In the genomic region with DNA sequence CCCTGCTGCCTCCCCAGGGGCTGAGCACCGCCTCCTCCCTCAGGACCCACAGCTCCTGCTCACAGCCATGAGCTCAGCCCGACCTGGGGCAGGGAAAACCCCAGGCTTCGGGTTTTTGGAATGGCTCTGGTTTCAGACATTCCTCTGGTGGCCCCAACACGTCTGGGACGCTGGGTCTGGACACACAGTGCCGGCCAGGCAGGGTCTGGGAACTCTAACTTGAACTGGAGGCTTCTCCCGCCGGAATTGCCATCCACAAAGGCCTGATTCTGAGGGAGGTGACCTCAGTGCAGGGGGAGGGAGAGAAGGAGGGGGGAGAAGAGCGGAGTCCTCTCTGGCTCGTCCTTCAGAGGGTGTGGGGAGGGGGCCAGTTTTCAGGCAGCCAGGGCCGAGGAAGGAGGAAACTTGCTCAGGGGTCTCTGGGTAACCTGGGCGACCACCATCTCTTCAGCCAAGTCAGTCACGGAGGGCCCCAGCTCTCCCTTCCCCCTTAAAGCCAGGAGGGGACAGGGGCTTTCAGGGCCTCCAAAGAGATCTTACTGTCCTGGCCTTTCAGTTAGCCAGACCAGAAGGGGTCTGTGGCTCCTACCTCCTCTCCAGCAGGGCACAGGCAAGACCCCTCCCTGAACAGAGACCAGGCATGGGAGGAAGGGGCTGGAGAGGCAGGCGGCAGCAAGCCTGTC, we compare ENCODE assay signal across 10 cellular contexts. TPM values are rescaled to one million over a fixed set of nuclear protein-coding genes. Genes with fewer than 3 reads are reported as not detected.
DNase-seq lines count a peak whose midpoint lies in the region; ATAC-seq and TF ChIP-seq lines count a peak whose summit lies in the region.
"Had no signal": no experiment of that assay in that cellular context is flagged by ENCODE, and none has a peak within 500 bp of the region (broad histone marks: within the 10 kb centered on the region; RNA-seq: fewer than 3 reads in every experiment).

No MANE protein-coding gene starts in this region.

- no peak overlapping the region for H4K5ac ChIP-seq in IMR-90 (ENCODE audit: low read depth, low read length)

- H3K4me3 ChIP-seq in IMR-90 (ENCODE audit: insufficient read depth, low read depth, low read length) (no peak overlapping the region), esophagus squamous epithelium (peak overlapping the region in 1 of 4 donors; percentile 23), skin epidermis (no peak overlapping the region)

- H3K9me3 ChIP-seq in IMR-90 (ENCODE audit: control insufficient read depth, insufficient read depth, low read length) = no peaks in the 10 kb centered on the region
- H3K9me3 ChIP-seq in esophagus squamous epithelium = no peaks in the 10 kb centered on the region

- peaks cover 10% of the 10 kb centered on the region for H3K9me1 ChIP-seq in IMR-90 (ENCODE audit: insufficient read depth, low read length)

- no peak overlapping the region for H3K4ac ChIP-seq in IMR-90 (ENCODE audit: low read depth, low read length)

- DNase-seq in IMR-90 (peak; percentile 19), esophagus squamous epithelium (lab: John Stamatoyannopoulos, UW) (no peak), mesenteric fat pad (ENCODE audit: low spot score) (peak; percentile 82), ecto neural progenitor cell (ENCODE audit: low spot score) (no peak), NCI-H1092 treated with DMSO at 0.1 percent for 48 hours (lab: John Stamatoyannopoulos, UW) (no peak), AG08396 (ENCODE audit: low spot score) (no peak)
- DNase-seq in activated naive CD8-positive, alpha-beta T cell treated with anti-CD3 and anti-CD28 coated beads for 36 hours = no peak
- DNase-seq: cerebellar nuclear complex, NCI-H2029 treated with DMSO at 0.1 percent for 48 hours had no signal

- H3K36me3 Mint-ChIP-seq in activated naive CD8-positive, alpha-beta T cell treated with anti-CD3 and anti-CD28 coated beads for 36 hours = no peaks in the 10 kb centered on the region

- dilution Hi-C loops in IMR-90 (cut with HindIII; ENCODE audit: low sequenced_read_pairs, unreplicated experiment) = no loop called here

- H3K18ac ChIP-seq in IMR-90 (ENCODE audit: low read depth, low read length) = no peak overlapping the region

- BruUV-seq in IMR-90 (replicated peaks; lab: Mats Ljungman, UMichigan) = no TSS peak

- peak overlapping the region; percentile 61 for H2AK9ac ChIP-seq in IMR-90 (replicated peaks; ENCODE audit: low read depth, low read length, poor library complexity)

- no peak overlapping the region for H2AFZ ChIP-seq in IMR-90 (replicated peaks; ENCODE audit: low read length, poor library complexity)

- peaks cover 14% of the 10 kb centered on the region for H3K4me1 Mint-ChIP-seq in activated naive CD8-positive, alpha-beta T cell treated with anti-CD3 and anti-CD28 coated beads for 36 hours

- H3K27ac ChIP-seq in IMR-90 (ENCODE audit: insufficient read depth, low read length) = no peak overlapping the region
- H3K27ac ChIP-seq in esophagus squamous epithelium = peak overlapping the region; percentile 47 to 91 (median 66)
- peak overlapping the region in 12 of 21 experiments; percentile 10 to 88 (median 74) for H3K27ac ChIP-seq in skin epidermis

- H3K9ac ChIP-seq in IMR-90 (ENCODE audit: low read depth, low read length) = no peak overlapping the region

- H3K14ac ChIP-seq in IMR-90 (replicated peaks; ENCODE audit: low read depth, low read length) = no peak overlapping the region

- intact Hi-C loops in IMR-90 (cut with micrococcal nuclease) = no loop called here
- intact Hi-C loops in esophagus squamous epithelium (cut with DNase I) = no loop called here

- CTCF ChIA-PET in IMR-90 (lab: Yijun Ruan, JAX) = no interaction called here

- H3K4me2 ChIP-seq in IMR-90 (ENCODE audit: low read depth, low read length) = no peak overlapping the region; the same call in 1 of the 2 replicates

- H4K8ac ChIP-seq in IMR-90 (ENCODE audit: low read depth in 2 of 2, low read length in 2 of 2) = no peak overlapping the region

- H3K79me1 ChIP-seq in IMR-90 (ENCODE audit: low read depth in 1 of 2, low read length in 2 of 2) = peaks cover 24 to 89% of the 10 kb centered on the region in 2 experiments

- H2BK20ac ChIP-seq in IMR-90 (ENCODE audit: low read depth, low read length) = no peak overlapping the region

- no peak overlapping the region for H2BK15ac ChIP-seq in IMR-90 (ENCODE audit: low read depth, low read length)

- in situ Hi-C loops in IMR-90 (cut with MboI; ENCODE audit: low sequenced_read_pairs) = no loop called here

- no peaks in the 10 kb centered on the region for H3K27me3 Mint-ChIP-seq in activated naive CD8-positive, alpha-beta T cell treated with anti-CD3 and anti-CD28 coated beads for 36 hours

- no peak overlapping the region for H2BK5ac ChIP-seq in IMR-90 (ENCODE audit: low read depth, low read length, poor library complexity, severe bottlenecking)

- no peak overlapping the region for H3K56ac ChIP-seq in IMR-90 (ENCODE audit: extremely low read depth, insufficient read depth, low read length)

- 50% methylated on average over 2 of the region's 14 CpGs; no CpG with 5 or more reads in 1 of the 2 experiments for WGBS in IMR-90 (ENCODE audit: extremely low coverage in 2 of 2, insufficient read length in 1 of 2), 2 experiments
- 100% methylated on average over 1 of the region's 14 CpGs; no CpG with 5 or more reads in 1 of the 2 donors for WGBS in esophagus squamous epithelium, 2 donors

- H3K36me3 ChIP-seq in IMR-90 (ENCODE audit: control insufficient read depth, insufficient read depth, low read length) = peaks cover 32% of the 10 kb centered on the region
- H3K36me3 ChIP-seq in esophagus squamous epithelium = peaks cover 0 to 22% (median 0%) of the 10 kb centered on the region in 3 donors

- no peak for TF ChIP-seq RAD21 in IMR-90 (IDR thresholded peaks at IDR 0.05; ENCODE audit: low read length)

- no peak overlapping the region; the same call in 1 of the 2 replicates for H4K91ac ChIP-seq in IMR-90 (ENCODE audit: insufficient read depth, low read depth, low read length)

- peak overlapping the region; percentile 8; the same call in 1 of the 2 replicates for H2AK5ac ChIP-seq in IMR-90 (ENCODE audit: low read depth, low read length)

- no peak overlapping the region for H3K4me3 Mint-ChIP-seq in activated naive CD8-positive, alpha-beta T cell treated with anti-CD3 and anti-CD28 coated beads for 36 hours

- POLR2A ChIA-PET in IMR-90 (lab: Charles Lee; ENCODE audit: unreplicated experiment) = no interaction called here

- H3K4me1 ChIP-seq in IMR-90 (ENCODE audit: control insufficient read depth, insufficient read depth, low read length) (peaks cover 18% of the 10 kb centered on the region), esophagus squamous epithelium (peaks cover 0 to 30% (median 15%) of the 10 kb centered on the region in 3 donors)

- ATAC-seq in IMR-90 (ENCODE audit: low read depth) = peak; percentile 55

- H3K27me3 ChIP-seq in IMR-90 (ENCODE audit: control insufficient read depth, insufficient read depth, low read length) (no peaks in the 10 kb centered on the region), esophagus squamous epithelium (no peaks in the 10 kb centered on the region)

- TF ChIP-seq CTCF in IMR-90 (conservative IDR thresholded peaks at IDR 0.05; ENCODE audit: low read depth, low read length) (no peak), esophagus squamous epithelium (IDR thresholded peaks at IDR 0.05) (no peak)

- H2BK120ac ChIP-seq in IMR-90 (ENCODE audit: low read depth, low read length) = no peak overlapping the region

- H3K23ac ChIP-seq in IMR-90 (ENCODE audit: low read depth, low read length) = no peak overlapping the region; the same call in 1 of the 2 replicates

- H3K9me3 Mint-ChIP-seq in activated naive CD8-positive, alpha-beta T cell treated with anti-CD3 and anti-CD28 coated beads for 36 hours = no peaks in the 10 kb centered on the region

- peaks cover 83% of the 10 kb centered on the region for H4K20me1 ChIP-seq in IMR-90 (ENCODE audit: insufficient read depth, low read length)

- no peak overlapping the region for H3K27ac Mint-ChIP-seq in activated naive CD8-positive, alpha-beta T cell treated with anti-CD3 and anti-CD28 coated beads for 36 hours

- TF ChIP-seq POLR2A in IMR-90 (IDR thresholded peaks at IDR 0.05; ENCODE audit: low read depth, low read length) (no peak), esophagus squamous epithelium (IDR thresholded peaks at IDR 0.05) (no peak)

TF ChIP-seq in IMR-90, 13 proteins besides CTCF, POLR2A, EP300 and RAD21:
- TF ChIP-seq NFE2L2 (IDR thresholded peaks at IDR 0.05; ENCODE audit: low read depth, low read length) (no peak), MAZ (IDR thresholded peaks at IDR 0.05; ENCODE audit: borderline replicate concordance, low read depth, low read length) (peak; percentile 60; the same call in 1 of the 2 replicates)

RNA-seq across cellular contexts. Expression of a gene that starts 19.4 kb away (rescaled TPM):
- total RNA-seq in IMR-90 (2012; rRNA removed) = 6.1 and 7.2 TPM in 2 replicates
- 14.4 and 16.4 TPM in 2 replicates for polyA plus RNA-seq in IMR-90 (2012; rRNA removed)
- polyA plus RNA-seq in IMR-90 (2012; cell fraction: cytosol; rRNA removed) = 7.3 and 11.2 TPM in 2 replicates
- polyA plus RNA-seq in IMR-90 (2012; cell fraction: nucleus; rRNA removed; ENCODE audit: low replicate concordance) = 38.8 and 64.4 TPM in 2 replicates
- total RNA-seq in esophagus squamous epithelium = 10 to 100 TPM in 1 of 4 donors, 1 to 10 TPM in 3; 3.2 to 10.5 (median 8.0) TPM
- total RNA-seq in mesenteric fat pad = 44.3 TPM
- total RNA-seq in activated naive CD8-positive, alpha-beta T cell treated with anti-CD3 and anti-CD28 coated beads for 36 hours = 1 to 10 TPM; 7.9 to 8.9 TPM

RNA-seq across cellular contexts. Expression of a gene that starts 34.1 kb away (rescaled TPM):
- total RNA-seq in IMR-90 (2012; rRNA removed) = 2.3 and 2.5 TPM in 2 replicates
- 1.7 and 2.3 TPM in 2 replicates for polyA plus RNA-seq in IMR-90 (2012; rRNA removed)
- polyA plus RNA-seq in IMR-90 (2012; cell fraction: cytosol; rRNA removed) = 0.78 and 1.1 TPM in 2 replicates
- polyA plus RNA-seq in IMR-90 (2012; cell fraction: nucleus; rRNA removed; ENCODE audit: low replicate concordance) = 0.88 and 1.3 TPM in 2 replicates
- total RNA-seq in esophagus squamous epithelium = 1 to 10 TPM; 2.5 to 4.8 (median 3.0) TPM
- 3.0 TPM for total RNA-seq in mesenteric fat pad
- 1 to 10 TPM; 4.1 to 4.3 TPM for total RNA-seq in activated naive CD8-positive, alpha-beta T cell treated with anti-CD3 and anti-CD28 coated beads for 36 hours

Comparison
In these comparisons a context has a peak if more than half of its experiments do, and no peak if none do; other contexts are left out.
1. DNase-seq: peak in IMR-90 (single experiment) and mesenteric fat pad (single experiment); none in esophagus squamous epithelium (single experiment), ecto neural progenitor cell (single experiment), activated naive CD8-positive, alpha-beta T cell treated with anti-CD3 and anti-CD28 coated beads for 36 hours (single experiment), NCI-H1092 treated with DMSO at 0.1 percent for 48 hours (single experiment) and AG08396 (single experiment).